In the genomic region with DNA sequence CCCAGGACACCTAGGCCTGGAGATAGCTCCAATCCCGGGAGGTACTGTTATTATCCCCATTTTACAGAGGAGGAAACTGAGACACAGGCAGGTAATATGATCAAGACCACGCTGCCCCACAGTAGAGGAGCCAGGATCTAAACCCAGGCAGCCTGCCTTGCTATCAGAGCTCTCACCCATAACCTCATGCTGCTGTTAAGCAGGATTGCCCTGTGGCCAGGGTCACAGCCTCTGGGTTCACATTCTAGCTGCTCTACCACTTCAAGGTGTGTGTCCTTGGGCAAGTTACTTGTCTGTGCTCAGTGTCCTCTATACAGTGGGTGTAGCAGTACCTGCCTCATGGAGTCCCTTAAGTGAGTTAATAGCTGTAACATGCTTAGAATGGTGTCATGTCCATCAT, we compare ENCODE assay signal across 34 cellular contexts.
"Had no signal": no experiment of that assay in that cellular context is flagged by ENCODE, and none has a peak within 500 bp of the region (broad histone marks: within the 10 kb centered on the region; RNA-seq: fewer than 3 reads in every experiment).

No MANE protein-coding gene starts in this region.

- H3K9ac ChIP-seq: KMS-11 had no signal

- DNase-seq: Karpas-422, Kasumi-1, KG1, MG63, MM.1S, MV-4-11, NCI-H1048, NCI-H1092, NCI-H1092 treated with DMSO at 0.1 percent for 48 hours, NCI-H1105, NCI-H1105 treated with DMSO at 0.1 percent for 48 hours, NCI-H1417, NCI-H1417 treated with DMSO at 0.1 percent for 48 hours, NCI-H1436, NCI-H1436 treated with DMSO at 0.1 percent for 48 hours, NCI-H146, NCI-H1694, NCI-H1694 treated with DMSO at 0.1 percent for 48 hours, NCI-H187, NCI-H187 treated with DMSO at 0.1 percent for 48 hours, NCI-H1930, NCI-H2029, NCI-H2029 treated with DMSO at 0.1 percent for 48 hours, NCI-H2081, NCI-H2081 treated with DMSO at 0.1 percent for 48 hours, NCI-H2107, NCI-H2171, NCI-H2171 treated with DMSO at 0.1 percent for 48 hours, NCI-H2227 treated with DMSO at 0.1 percent for 48 hours, NCI-H226, NCI-H345, NCI-H446, NCI-H446 treated with DMSO at 0.1 percent for 48 hours had no signal

- H3K27ac ChIP-seq: KMS-11 had no signal

- H3K4me2 ChIP-seq: KMS-11 had no signal

- H3K27me3 ChIP-seq: MG63 had no signal

- H3K9me3 ChIP-seq: MG63 had no signal

- H3K4me3 ChIP-seq: MG63 had no signal

- H3K36me3 ChIP-seq: MG63 had no signal
